8 cellular contexts compared by ENCODE assay signal in genomic region chr11:69443968-69444364, GRCh38. TPM values are rescaled to one million over a fixed set of nuclear protein-coding genes. Genes with fewer than 3 reads are reported as not detected.
DNase-seq lines count a peak whose midpoint lies in the region; ATAC-seq and TF ChIP-seq lines count a peak whose summit lies in the region.

No MANE protein-coding gene starts in this region.

- H3K9me3 ChIP-seq in mesenchymal stem cell (ENCODE audit: control insufficient read depth, low read length) (no peaks in the 10 kb centered on the region), upper lobe of right lung (no peaks in the 10 kb centered on the region)

- no peak for DNase-seq in activated naive CD4-positive, alpha-beta T cell treated with anti-CD3 and anti-CD28 coated beads for 36 hours
- no peak for DNase-seq in activated naive CD4-positive, alpha-beta T cell treated with Interleukin-2 at 50 U/mL for 16 hours
- DNase-seq in cardiac fibroblast (ENCODE audit: low read depth in 2 of 2) (peak; percentile 42 to 80), mesenchymal stem cell (peak; percentile 77), upper lobe of right lung (no peak)

- peak overlapping the region; percentile 95 for H2BK15ac ChIP-seq in mesenchymal stem cell (ENCODE audit: low read depth, poor library complexity, severe bottlenecking)

- peak overlapping the region; percentile 98 for H4K91ac ChIP-seq in mesenchymal stem cell (ENCODE audit: low read length)

- H3K27me3 ChIP-seq in mesenchymal stem cell (ENCODE audit: control insufficient read depth in 1 of 2, insufficient read depth in 1 of 2, low read length in 2 of 2) = no peaks in the 10 kb centered on the region
- H3K27me3 ChIP-seq in upper lobe of right lung = no peaks in the 10 kb centered on the region

- no peaks in the 10 kb centered on the region for H3K9me3 Mint-ChIP-seq in activated naive CD4-positive, alpha-beta T cell treated with anti-CD3 and anti-CD28 coated beads for 36 hours

- H3K9ac ChIP-seq in mesenchymal stem cell (ENCODE audit: low read length) = peak overlapping the region; percentile 97

- peak overlapping the region in 1 of 2 experiments; percentile 66 for H3K23ac ChIP-seq in mesenchymal stem cell (ENCODE audit: low read length in 2 of 2)

- peak overlapping the region; percentile 53 for H3K4me3 Mint-ChIP-seq in activated naive CD4-positive, alpha-beta T cell treated with anti-CD3 and anti-CD28 coated beads for 36 hours

- H2BK120ac ChIP-seq in mesenchymal stem cell (ENCODE audit: low read depth, low read length) = peak overlapping the region; percentile 94

- H3K4me3 ChIP-seq in cardiac fibroblast (replicated peaks in 1 of 2; ENCODE audit: low read depth in 2 of 2, low read length in 2 of 2) (peak overlapping the region in 1 of 2 donors; percentile 40), mesenchymal stem cell (ENCODE audit: insufficient read depth in 1 of 2, low read depth in 1 of 2, low read length in 2 of 2) (peak overlapping the region in 1 of 2 experiments; percentile 78), upper lobe of right lung (peak overlapping the region; percentile 47)

- H3K14ac ChIP-seq in mesenchymal stem cell (ENCODE audit: low read length in 2 of 2) = peak overlapping the region; percentile 46 to 68

- H3K4me2 ChIP-seq in mesenchymal stem cell (ENCODE audit: low read length, poor library complexity, severe bottlenecking) = peak overlapping the region; percentile 58

- H3K27me3 Mint-ChIP-seq in activated naive CD4-positive, alpha-beta T cell treated with anti-CD3 and anti-CD28 coated beads for 36 hours (ENCODE audit: low read depth) = peaks cover 10% of the 10 kb centered on the region

- peak overlapping the region; percentile 77 for H3K27ac ChIP-seq in mesenchymal stem cell (ENCODE audit: low read length, poor library complexity, severe bottlenecking)
- H3K27ac ChIP-seq in upper lobe of right lung = peak overlapping the region; percentile 86

- H2AFZ ChIP-seq in mesenchymal stem cell (ENCODE audit: low read depth, low read length) = no peak overlapping the region

- CTCF ChIA-PET in activated naive CD4-positive, alpha-beta T cell treated with anti-CD3 and anti-CD28 coated beads for 36 hours (lab: Charles Lee) = no interaction called here

- H3K79me1 ChIP-seq in mesenchymal stem cell (replicated peaks; ENCODE audit: low read length, poor library complexity, severe bottlenecking) = no peaks in the 10 kb centered on the region

- H3K4ac ChIP-seq in mesenchymal stem cell (ENCODE audit: low read depth in 1 of 2, low read length in 2 of 2) = peak overlapping the region; percentile 88 to 96

- peak overlapping the region; percentile 99 for H4K8ac ChIP-seq in mesenchymal stem cell (ENCODE audit: low read length)

- peak overlapping the region; percentile 99 for H3K18ac ChIP-seq in mesenchymal stem cell (ENCODE audit: low read depth in 1 of 2, low read length in 2 of 2)

- H3K36me3 Mint-ChIP-seq in activated naive CD4-positive, alpha-beta T cell treated with anti-CD3 and anti-CD28 coated beads for 36 hours (ENCODE audit: low read depth) = no peaks in the 10 kb centered on the region

- WGBS in mesenchymal stem cell = 26% methylated on average over 6 of the region's 6 CpGs

- TF ChIP-seq CTCF in cardiac fibroblast (IDR thresholded peaks at IDR 0.05; ENCODE audit: low read depth, low read length) (no peak), upper lobe of right lung (IDR thresholded peaks at IDR 0.05) (no peak)

- intact Hi-C loops in activated naive CD4-positive, alpha-beta T cell treated with anti-CD3 and anti-CD28 coated beads for 36 hours (cut with micrococcal nuclease) = loop anchor here (2.0 to 10.0 kb wide), 2 partner anchors 199 to 319 kb away; no protein-coding TSS in a partner anchor
- intact Hi-C loops in upper lobe of right lung (cut with DNase I) = no loop called here

- peak overlapping the region; percentile 83 for H2BK5ac ChIP-seq in mesenchymal stem cell (ENCODE audit: low read depth, low read length, poor library complexity, severe bottlenecking)

- peaks cover 29% of the 10 kb centered on the region for H3K4me1 ChIP-seq in mesenchymal stem cell (ENCODE audit: control insufficient read depth, insufficient read depth, low read depth, low read length)
- H3K4me1 ChIP-seq in upper lobe of right lung = peaks cover 48% of the 10 kb centered on the region

- peak overlapping the region; percentile 72 for H2AK5ac ChIP-seq in mesenchymal stem cell (ENCODE audit: low read length, severe bottlenecking)

- peak overlapping the region; percentile 99 to 100 for H2BK12ac ChIP-seq in mesenchymal stem cell (ENCODE audit: low read length in 2 of 2)

- ATAC-seq in upper lobe of right lung (no peak), GM21381 (IDR thresholded peaks at IDR 0.05; ENCODE audit: unreplicated experiment) (no peak), GM21529 (IDR thresholded peaks at IDR 0.05; ENCODE audit: unreplicated experiment) (no peak), HG03457 (IDR thresholded peaks at IDR 0.05; ENCODE audit: unreplicated experiment) (no peak)

- peaks cover 11% of the 10 kb centered on the region for H3K4me1 Mint-ChIP-seq in activated naive CD4-positive, alpha-beta T cell treated with anti-CD3 and anti-CD28 coated beads for 36 hours (ENCODE audit: low read depth)

- H3K27ac Mint-ChIP-seq in activated naive CD4-positive, alpha-beta T cell treated with anti-CD3 and anti-CD28 coated beads for 36 hours = no peak overlapping the region

- no peaks in the 10 kb centered on the region for H3K36me3 ChIP-seq in mesenchymal stem cell (ENCODE audit: control insufficient read depth in 1 of 2, insufficient read depth in 2 of 2, low read depth in 1 of 2, low read length in 2 of 2)
- H3K36me3 ChIP-seq in upper lobe of right lung = no peaks in the 10 kb centered on the region

RNA-seq across cellular contexts. Expression of gene LINC01488, which starts 37.5 kb away (rescaled TPM):
- not detected for total RNA-seq in activated naive CD4-positive, alpha-beta T cell treated with anti-CD3 and anti-CD28 coated beads for 36 hours
- not detected for polyA plus RNA-seq in mesenchymal stem cell (2013, experiment 1 of 2)
- not detected for polyA plus RNA-seq in mesenchymal stem cell (2013, experiment 2 of 2)
- total RNA-seq in upper lobe of right lung = not detected

Comparison
In these comparisons a context has a peak if more than half of its experiments do, and no peak if none do; other contexts are left out.
1. DNase-seq: peak in cardiac fibroblast (2 of 2) and mesenchymal stem cell (single experiment); none in activated naive CD4-positive, alpha-beta T cell treated with anti-CD3 and anti-CD28 coated beads for 36 hours (single experiment), activated naive CD4-positive, alpha-beta T cell treated with Interleukin-2 at 50 U/mL for 16 hours (single experiment) and upper lobe of right lung (single experiment).